In the genomic region with DNA sequence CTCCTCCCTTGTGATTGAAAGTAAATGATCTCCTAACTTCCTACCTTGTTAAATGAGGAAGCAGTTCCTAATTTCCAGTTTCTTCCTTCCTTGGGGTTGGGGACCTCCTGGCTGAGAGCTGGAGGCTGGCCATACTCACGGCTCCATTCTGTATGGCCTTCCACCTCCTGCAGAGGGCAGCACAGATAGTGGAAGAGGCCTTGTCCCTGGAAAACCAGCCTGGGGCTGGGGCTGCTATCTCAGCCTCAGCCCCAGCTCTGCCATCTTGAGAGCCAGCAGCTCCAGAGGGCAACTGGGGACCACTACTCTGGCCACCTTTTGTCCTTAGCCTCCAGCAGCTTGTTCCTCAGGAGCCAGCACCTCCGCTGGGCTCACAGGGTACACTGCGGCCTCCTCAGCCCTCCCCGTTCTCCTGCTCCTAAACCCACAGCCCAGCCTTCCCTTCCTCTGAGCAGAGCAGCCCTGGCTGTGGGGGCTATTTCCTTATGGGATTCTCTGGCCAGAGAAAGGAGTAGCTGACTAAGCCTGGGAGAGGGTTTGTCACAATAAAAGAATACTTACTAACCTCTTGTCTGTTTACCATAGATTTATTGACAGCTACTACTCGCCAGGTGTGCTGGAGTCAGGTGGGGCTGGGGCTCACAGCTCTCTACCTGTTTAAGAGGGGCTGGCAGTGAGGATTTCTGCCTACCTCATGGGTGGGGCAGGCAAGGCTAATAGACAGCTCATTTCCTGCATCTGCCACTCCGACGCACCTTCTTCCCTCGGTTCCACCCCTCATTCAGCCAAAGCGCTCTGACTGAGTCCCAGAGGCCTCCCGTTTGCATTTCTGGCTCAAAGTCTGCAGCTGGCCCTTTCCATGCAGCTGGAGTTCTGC, we compare ENCODE assay signal across 9 cellular contexts. TPM values are rescaled to one million over a fixed set of nuclear protein-coding genes. Genes with fewer than 3 reads are reported as not detected.
DNase-seq lines count a peak whose midpoint lies in the region; ATAC-seq, FAIRE-seq and TF ChIP-seq lines count a peak whose summit lies in the region.
"Had no signal": no experiment of that assay in that cellular context is flagged by ENCODE, and none has a peak within 500 bp of the region (broad histone marks: within the 10 kb centered on the region; RNA-seq: fewer than 3 reads in every experiment).

No MANE protein-coding gene starts in this region.

- TF ChIP-seq CTCF in D721Med (IDR thresholded peaks at IDR 0.05; ENCODE audit: insufficient read depth, missing control alignments) (peak; percentile 74), OCI-LY3 (IDR thresholded peaks at IDR 0.05; ENCODE audit: low read depth, low read length) (peak; percentile 72), thyroid gland (IDR thresholded peaks at IDR 0.05) (peak; percentile 40 to 75 (median 62))

- no peaks in the 10 kb centered on the region for H3K27me3 Mint-ChIP-seq in natural killer cell treated with Interleukin-12 subunit alpha and Interleukin-12 subunit beta and Interleukin-15 and Interleukin-18, amount 100 ng/mL, for 72 hours

- H3K9me3 ChIP-seq in OCI-LY3 (ENCODE audit: insufficient read depth, low read length) (no peaks in the 10 kb centered on the region), thyroid gland (no peaks in the 10 kb centered on the region)

- no peaks in the 10 kb centered on the region for H4K20me1 ChIP-seq in OCI-LY3 (ENCODE audit: insufficient read depth, low read length)

- H2AFZ ChIP-seq in OCI-LY3 (ENCODE audit: low read depth, low read length), result no peak overlapping the region

- H3K4me3 ChIP-seq in OCI-LY3 (ENCODE audit: low read length), result no peak overlapping the region
- H3K4me3 ChIP-seq in thyroid gland (replicated peaks in 1 of 3), result no peak overlapping the region
- H3K4me3 ChIP-seq: SK-N-MC had no signal

- no peaks in the 10 kb centered on the region for H3K79me2 ChIP-seq in OCI-LY3 (ENCODE audit: low read length)

- 83 to 92% methylated on average over 9 to 10 of the region's 10 CpGs for WGBS in thyroid gland, 2 donors

- H3K27ac ChIP-seq in OCI-LY3 (ENCODE audit: low read length) (no peak overlapping the region), thyroid gland (peak overlapping the region in 2 of 3 donors; percentile 27 to 32)
- H3K27ac ChIP-seq: SK-N-MC had no signal

- H3K36me3 Mint-ChIP-seq in natural killer cell treated with Interleukin-12 subunit alpha and Interleukin-12 subunit beta and Interleukin-15 and Interleukin-18, amount 100 ng/mL, for 72 hours, result no peaks in the 10 kb centered on the region

- FAIRE-seq in D721Med (lab: Jason Lieb, UNC) (no peak), HTR-8/SVneo (lab: Jason Lieb, UNC) (no peak)

- no peak overlapping the region for H3K27ac Mint-ChIP-seq in natural killer cell treated with Interleukin-12 subunit alpha and Interleukin-12 subunit beta and Interleukin-15 and Interleukin-18, amount 100 ng/mL, for 72 hours

- H3K4me1 Mint-ChIP-seq in natural killer cell treated with Interleukin-12 subunit alpha and Interleukin-12 subunit beta and Interleukin-15 and Interleukin-18, amount 100 ng/mL, for 72 hours (ENCODE audit: low read depth in 2 of 2), result peaks cover 3 to 5% of the 10 kb centered on the region in 2 donors

- DNase-seq in D721Med (ENCODE audit: insufficient read length, low spot score) (peak; percentile 50), HTR-8/SVneo (ENCODE audit: insufficient read length, low spot score) (peak; percentile 63), activated T-cell treated with anti-CD3 and anti-CD28 coated beads for 48 hours (ENCODE audit: low read depth) (peak; percentile 46), erythroblast (lab: John Stamatoyannopoulos, UW) (peak; percentile 62 to 73), thyroid gland (peak; percentile 66 to 69)
- DNase-seq in natural killer cell treated with Interleukin-12 subunit alpha and Interleukin-12 subunit beta and Interleukin-15 and Interleukin-18, amount 100 ng/mL, for 72 hours (ENCODE audit: low spot score), result no peak

- no peaks in the 10 kb centered on the region for H3K27me3 ChIP-seq in OCI-LY3 (ENCODE audit: low read depth, low read length)
- H3K27me3 ChIP-seq in thyroid gland, result no peaks in the 10 kb centered on the region

- peak; percentile 70 to 83 for ATAC-seq in natural killer cell treated with Interleukin-12 subunit alpha and Interleukin-12 subunit beta and Interleukin-15 and Interleukin-18, amount 100 ng/mL, for 72 hours
- ATAC-seq in HG02588 (IDR thresholded peaks at IDR 0.05; ENCODE audit: unreplicated experiment), result no peak

- H3K36me3 ChIP-seq in OCI-LY3 (replicated peaks; ENCODE audit: low read depth, low read length) (no peaks in the 10 kb centered on the region), thyroid gland (peaks cover 11 to 23% of the 10 kb centered on the region in 2 donors)

- no peak overlapping the region for H3K4me2 ChIP-seq in OCI-LY3 (ENCODE audit: low read length)

- TF ChIP-seq POLR2A in erythroblast (IDR thresholded peaks at IDR 0.05; ENCODE audit: low read length) (no peak), thyroid gland (IDR thresholded peaks at IDR 0.05) (no peak)

- intact Hi-C loops in thyroid gland (cut with DNase I), result no loop called here

- H3K9ac ChIP-seq in OCI-LY3 (ENCODE audit: low read length), result no peak overlapping the region

- H3K4me1 ChIP-seq in OCI-LY3 (ENCODE audit: low read length) (peaks cover 5% of the 10 kb centered on the region; the same call in 1 of the 2 replicates), thyroid gland (peaks cover 8 to 19% of the 10 kb centered on the region in 2 donors)

- no peaks in the 10 kb centered on the region for H3K9me3 Mint-ChIP-seq in natural killer cell treated with Interleukin-12 subunit alpha and Interleukin-12 subunit beta and Interleukin-15 and Interleukin-18, amount 100 ng/mL, for 72 hours

- H3K4me3 Mint-ChIP-seq in natural killer cell treated with Interleukin-12 subunit alpha and Interleukin-12 subunit beta and Interleukin-15 and Interleukin-18, amount 100 ng/mL, for 72 hours, result no peak overlapping the region

RNA-seq across cellular contexts. Expression of a gene that starts 6.3 kb away (rescaled TPM):
- 10 to 100 TPM; 15.6 to 15.8 TPM for total RNA-seq in natural killer cell treated with Interleukin-12 subunit alpha and Interleukin-12 subunit beta and Interleukin-15 and Interleukin-18, amount 100 ng/mL, for 72 hours
- 10 to 100 TPM; 38.4 to 52.8 (median 39.2) TPM for total RNA-seq in thyroid gland

RNA-seq across cellular contexts. Expression of a gene that starts 6.3 kb away (rescaled TPM):
- 100 to 1,000 TPM; 220 to 244 TPM for total RNA-seq in natural killer cell treated with Interleukin-12 subunit alpha and Interleukin-12 subunit beta and Interleukin-15 and Interleukin-18, amount 100 ng/mL, for 72 hours
- total RNA-seq in thyroid gland, result 100 to 1,000 TPM; 193 to 383 (median 216) TPM

RNA-seq across cellular contexts. Expression of a gene that starts 7.0 kb away (rescaled TPM):
- total RNA-seq in natural killer cell treated with Interleukin-12 subunit alpha and Interleukin-12 subunit beta and Interleukin-15 and Interleukin-18, amount 100 ng/mL, for 72 hours, result under 1 TPM; 0.19 to 0.22 TPM
- not detected for total RNA-seq in thyroid gland

RNA-seq across cellular contexts. Expression of a gene that starts 10.4 kb away (rescaled TPM):
- 1 to 10 TPM; 1.7 to 5.0 TPM for total RNA-seq in natural killer cell treated with Interleukin-12 subunit alpha and Interleukin-12 subunit beta and Interleukin-15 and Interleukin-18, amount 100 ng/mL, for 72 hours
- 1 to 10 TPM; 5.4 to 8.4 (median 6.7) TPM for total RNA-seq in thyroid gland

RNA-seq across cellular contexts. Expression of a gene that starts 15.5 kb away (rescaled TPM):
- total RNA-seq in natural killer cell treated with Interleukin-12 subunit alpha and Interleukin-12 subunit beta and Interleukin-15 and Interleukin-18, amount 100 ng/mL, for 72 hours, result 10 to 100 TPM; 12.4 to 13.6 TPM
- 1 to 10 TPM; 2.2 to 7.6 (median 5.2) TPM for total RNA-seq in thyroid gland
